Comparison of ENCODE assay signal across 24 cellular contexts in the genomic region with DNA sequence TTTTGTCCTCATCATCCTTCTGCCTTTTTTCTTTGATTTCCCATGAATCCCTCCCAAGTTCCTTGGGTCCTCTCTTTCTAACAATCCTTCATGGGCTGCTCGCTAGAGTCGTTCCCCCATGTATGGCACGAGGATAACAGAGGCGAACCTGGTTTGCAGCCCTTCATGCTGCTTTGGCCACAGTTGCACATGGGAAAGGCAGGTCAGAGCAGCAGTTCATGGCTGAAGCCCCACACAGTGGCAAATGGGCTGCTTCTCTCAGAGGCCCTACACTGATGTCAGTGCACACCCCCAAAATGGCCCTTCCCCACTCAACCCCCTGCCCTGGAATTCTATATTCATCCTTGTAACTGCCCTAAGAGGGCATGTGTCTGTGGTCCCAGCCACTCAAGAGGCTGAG.
"Had no signal": no experiment of that assay in that cellular context is flagged by ENCODE, and none has a peak within 500 bp of the region (broad histone marks: within the 10 kb centered on the region; RNA-seq: fewer than 3 reads in every experiment).

No MANE protein-coding gene starts in this region.

- ATAC-seq: right lobe of liver; stimulated activated effector memory CD8-positive, alpha-beta T cell treated with anti-CD3 and anti-CD28 coated beads, Interleukin-12 subunit alpha, Interleukin-12 subunit beta, amount 100 ng/mL, for 72 hours; stimulated activated naive B cell treated with anti-CD40 and anti-IgM and Interleukin-4, amounts not matched to agents 10 μg/mL and 1 μg/mL and 100 μg/mL, for 72 hours had no signal

- H3K9me3 ChIP-seq: neutrophil, ovary, right atrium auricular region, right lobe of liver, sigmoid colon, suprapubic skin, testis, tibial artery, transverse colon had no signal

- DNase-seq: naive B cell; natural killer cell; nucleus accumbens; ovary; posterior cingulate gyrus; retina; right lobe of liver; sigmoid colon; small intestine; stimulated activated CD4-positive, alpha-beta T cell treated with anti-CD3 and anti-CD28 coated beads, Interleukin-15, amount 100 ng/mL, for 24 hours; stimulated activated CD4-positive, alpha-beta T cell treated with anti-CD3 and anti-CD28 coated beads, Interleukin-2, amount 100 ng/mL, for 24 hours; stimulated activated CD4-positive, alpha-beta T cell treated with anti-CD3 and anti-CD28 coated beads, Interleukin-2, amount 100 ng/mL, for 48 hours; stimulated activated CD4-positive, alpha-beta T cell treated with anti-CD3 and anti-CD28 coated beads, Interleukin-4, amount 100 ng/mL, for 24 hours; stimulated activated naive B cell treated with anti-CD40 and anti-IgM and Interleukin-4, amounts not matched to agents 10 μg/mL and 1 μg/mL and 100 μg/mL, for 72 hours; stimulated activated naive CD4-positive, alpha-beta T cell treated with Interleukin-2 at 50 U/mL for 16 hours; substantia nigra; testis; tibial artery; transverse colon had no signal

- H3K4me1 ChIP-seq: parathyroid adenoma, right atrium auricular region, right lobe of liver, testis, tibial artery had no signal

- H3K36me3 ChIP-seq: neutrophil, ovary, right atrium auricular region, right lobe of liver, sigmoid colon, suprapubic skin, tibial artery, transverse colon had no signal

- H2AFZ ChIP-seq: parathyroid adenoma had no signal

- H3K27me3 ChIP-seq: ovary, right atrium auricular region, right lobe of liver, sigmoid colon, testis, tibial artery had no signal

- H3K4me3 ChIP-seq: ovary, right atrium auricular region, right lobe of liver, sigmoid colon, suprapubic skin, testis, tibial artery, transverse colon had no signal

- H3K9ac ChIP-seq: parathyroid adenoma had no signal

- H3K27ac ChIP-seq: neutrophil, ovary, parathyroid adenoma, right atrium auricular region, right lobe of liver, sigmoid colon, suprapubic skin, testis, tibial artery, transverse colon had no signal
